ENCODE assay signal across 7 cellular contexts in genomic region chr2:128306081-128306930, GRCh38. TPM values are rescaled to one million over a fixed set of nuclear protein-coding genes. Genes with fewer than 3 reads are reported as not detected.
DNase-seq lines count a peak whose midpoint lies in the region; ATAC-seq and TF ChIP-seq lines count a peak whose summit lies in the region.

No MANE protein-coding gene starts in this region.

- H3K36me3 Mint-ChIP-seq in stimulated activated memory B cell treated with anti-CD40 and anti-IgM and Interleukin-4, amounts not matched to agents 10 μg/mL and 1 μg/mL and 100 μg/mL, for 72 hours, result peaks cover 9% of the 10 kb centered on the region
- H3K36me3 Mint-ChIP-seq in activated T-cell treated with anti-CD3 and anti-CD28 coated beads, Interleukin-2, amount 50 U/mL, for 4 hours (ENCODE audit: insufficient read depth), result peaks cover 4% of the 10 kb centered on the region

- DNase-seq in T1000 (lab: John Stamatoyannopoulos, UW) (peak; percentile 82), left cardiac atrium (peak; percentile 43), smooth muscle cell of the brain vasculature (ENCODE audit: low read depth, low spot score) (peak; percentile 98)
- DNase-seq in stimulated activated CD4-positive, alpha-beta T cell treated with anti-CD3 and anti-CD28 coated beads, Interleukin-12 subunit alpha, Interleukin-12 subunit beta, amount 100 ng/mL, for 4 hours, result no peak
- DNase-seq in activated T-cell treated with anti-CD3 and anti-CD28 coated beads, Interleukin-2, amount 50 U/mL, for 4 hours, result no peak

- H3K9me3 Mint-ChIP-seq in stimulated activated memory B cell treated with anti-CD40 and anti-IgM and Interleukin-4, amounts not matched to agents 10 μg/mL and 1 μg/mL and 100 μg/mL, for 72 hours, result no peaks in the 10 kb centered on the region
- H3K9me3 Mint-ChIP-seq in activated T-cell treated with anti-CD3 and anti-CD28 coated beads, Interleukin-2, amount 50 U/mL, for 4 hours, result no peaks in the 10 kb centered on the region

- H3K27ac Mint-ChIP-seq in stimulated activated memory B cell treated with anti-CD40 and anti-IgM and Interleukin-4, amounts not matched to agents 10 μg/mL and 1 μg/mL and 100 μg/mL, for 72 hours, result no peak overlapping the region

- peak; percentile 16 to 35 for ATAC-seq in left cardiac atrium
- no peak for ATAC-seq in stimulated activated memory B cell treated with anti-CD40 and anti-IgM and Interleukin-4, amounts not matched to agents 10 μg/mL and 1 μg/mL and 100 μg/mL, for 72 hours
- no peak for ATAC-seq in activated T-cell treated with anti-CD3 and anti-CD28 coated beads, Interleukin-2, amount 50 U/mL, for 4 hours

- H3K27me3 Mint-ChIP-seq in stimulated activated memory B cell treated with anti-CD40 and anti-IgM and Interleukin-4, amounts not matched to agents 10 μg/mL and 1 μg/mL and 100 μg/mL, for 72 hours, result no peaks in the 10 kb centered on the region
- no peaks in the 10 kb centered on the region for H3K27me3 Mint-ChIP-seq in activated T-cell treated with anti-CD3 and anti-CD28 coated beads, Interleukin-2, amount 50 U/mL, for 4 hours (ENCODE audit: low read depth)

- no peak overlapping the region for H3K4me3 Mint-ChIP-seq in stimulated activated memory B cell treated with anti-CD40 and anti-IgM and Interleukin-4, amounts not matched to agents 10 μg/mL and 1 μg/mL and 100 μg/mL, for 72 hours
- no peak overlapping the region for H3K4me3 Mint-ChIP-seq in activated T-cell treated with anti-CD3 and anti-CD28 coated beads, Interleukin-2, amount 50 U/mL, for 4 hours

- H3K4me1 Mint-ChIP-seq in stimulated activated memory B cell treated with anti-CD40 and anti-IgM and Interleukin-4, amounts not matched to agents 10 μg/mL and 1 μg/mL and 100 μg/mL, for 72 hours, result peaks cover 73% of the 10 kb centered on the region
- H3K4me1 Mint-ChIP-seq in activated T-cell treated with anti-CD3 and anti-CD28 coated beads, Interleukin-2, amount 50 U/mL, for 4 hours (ENCODE audit: low read depth), result peaks cover 8% of the 10 kb centered on the region

- peak; percentile 43; the same call in 1 of the 2 replicates for TF ChIP-seq CTCF in LNCAP (IDR thresholded peaks at IDR 0.05)

- intact Hi-C loops in left cardiac atrium (cut with DNase I), result no loop called here

RNA-seq across cellular contexts. Expression of gene HS6ST1, which starts 12.4 kb away (rescaled TPM):
- 10 to 100 TPM; 14.3 to 19.3 TPM for total RNA-seq in left cardiac atrium
- 10 to 100 TPM; 23.9 to 32.3 (median 28.2) TPM for total RNA-seq in activated T-cell treated with anti-CD3 and anti-CD28 coated beads, Interleukin-2, amount 50 U/mL, for 4 hours

Comparison
In these comparisons a context has a peak if more than half of its experiments do, and no peak if none do; other contexts are left out.
1. DNase-seq: peak in T1000 (single experiment), left cardiac atrium (single experiment) and smooth muscle cell of the brain vasculature (single experiment); none in stimulated activated CD4-positive, alpha-beta T cell treated with anti-CD3 and anti-CD28 coated beads, Interleukin-12 subunit alpha, Interleukin-12 subunit beta, amount 100 ng/mL, for 4 hours (single experiment) and activated T-cell treated with anti-CD3 and anti-CD28 coated beads, Interleukin-2, amount 50 U/mL, for 4 hours (single experiment).
2. ATAC-seq: peak in left cardiac atrium (2 of 2); none in stimulated activated memory B cell treated with anti-CD40 and anti-IgM and Interleukin-4, amounts not matched to agents 10 μg/mL and 1 μg/mL and 100 μg/mL, for 72 hours (single experiment) and activated T-cell treated with anti-CD3 and anti-CD28 coated beads, Interleukin-2, amount 50 U/mL, for 4 hours (0 of 2).